Comparison of ENCODE assay signal across 7 cellular contexts in the genomic region with DNA sequence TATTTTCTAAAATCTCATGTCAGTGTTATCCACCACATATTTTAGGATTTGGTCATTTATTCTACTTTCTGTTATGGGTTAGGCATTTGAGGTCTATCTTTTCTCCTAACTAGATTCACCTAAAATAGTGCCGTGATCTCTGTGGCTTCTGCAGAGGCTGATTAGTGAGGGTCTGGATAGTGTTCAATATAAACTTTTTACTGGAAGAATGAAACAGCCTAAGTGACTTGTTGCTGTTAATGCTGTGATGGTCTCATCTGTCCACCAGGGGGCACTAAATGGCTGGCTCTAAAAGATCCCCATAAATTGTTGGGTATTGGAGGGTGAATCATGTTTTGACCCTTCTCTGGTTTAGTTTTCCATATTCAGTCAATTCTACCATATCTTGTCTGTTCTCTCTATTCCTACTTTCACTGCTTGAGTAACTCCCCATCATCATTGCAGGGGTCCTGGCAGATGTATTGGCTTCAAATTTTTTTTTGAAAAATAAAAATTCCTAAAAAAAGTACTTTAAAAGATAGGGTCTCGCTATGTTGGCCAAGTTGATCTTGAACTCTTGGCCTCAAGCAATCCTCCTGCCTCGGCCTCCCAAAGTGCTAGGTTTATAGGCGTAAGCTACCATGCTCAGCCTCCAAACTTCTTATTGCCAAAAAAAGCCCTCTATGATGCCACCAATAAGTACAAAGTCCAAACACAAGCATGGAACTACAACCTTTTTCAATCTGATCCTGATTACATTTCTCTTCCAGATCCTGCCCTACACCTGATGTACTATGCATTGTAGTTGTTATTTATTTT. TPM values are rescaled to one million over a fixed set of nuclear protein-coding genes. Genes with fewer than 3 reads are reported as not detected.
DNase-seq lines count a peak whose midpoint lies in the region; ATAC-seq and TF ChIP-seq lines count a peak whose summit lies in the region.

No MANE protein-coding gene starts in this region.

- H3K4me3 Mint-ChIP-seq in activated naive CD8-positive, alpha-beta T cell treated with anti-CD3 and anti-CD28 coated beads, Interleukin-2, amount 10 ng/mL, durations not matched to agents 7 days and 5 days: no peak overlapping the region

- peaks cover 13% of the 10 kb centered on the region for H3K36me3 Mint-ChIP-seq in activated naive CD8-positive, alpha-beta T cell treated with anti-CD3 and anti-CD28 coated beads, Interleukin-2, amount 10 ng/mL, durations not matched to agents 7 days and 5 days

- peaks cover 19% of the 10 kb centered on the region for H3K36me3 ChIP-seq in cardiac muscle cell

- no peak overlapping the region for H3K27ac Mint-ChIP-seq in activated naive CD8-positive, alpha-beta T cell treated with anti-CD3 and anti-CD28 coated beads, Interleukin-2, amount 10 ng/mL, durations not matched to agents 7 days and 5 days

- peak; percentile 78 for TF ChIP-seq CTCF in GM12874 (IDR thresholded peaks at IDR 0.05; ENCODE audit: insufficient read depth, low read depth, low read length)
- TF ChIP-seq CTCF in cardiac muscle cell (IDR thresholded peaks at IDR 0.05; ENCODE audit: low read depth, low read length): peak; percentile 74

- DNase-seq in MV-4-11 (lab: John Stamatoyannopoulos, UW) (peak; percentile 70), cardiac muscle cell (ENCODE audit: low read depth in 1 of 2, low spot score in 1 of 2) (peak; percentile 80 to 87), putamen (ENCODE audit: low spot score) (peak; percentile 74)
- no peak for DNase-seq in activated naive CD8-positive, alpha-beta T cell treated with anti-CD3 and anti-CD28 coated beads, Interleukin-2, amount 10 ng/mL, durations not matched to agents 7 days and 5 days

- no peak overlapping the region for H3K4me3 ChIP-seq in cardiac muscle cell

- H3K27me3 Mint-ChIP-seq in activated naive CD8-positive, alpha-beta T cell treated with anti-CD3 and anti-CD28 coated beads, Interleukin-2, amount 10 ng/mL, durations not matched to agents 7 days and 5 days: no peaks in the 10 kb centered on the region

- H3K9me3 ChIP-seq in cardiac muscle cell (ENCODE audit: low read depth): no peaks in the 10 kb centered on the region

- H3K27ac ChIP-seq in cardiac muscle cell: no peak overlapping the region

- peaks cover 7% of the 10 kb centered on the region for H3K4me1 Mint-ChIP-seq in activated naive CD8-positive, alpha-beta T cell treated with anti-CD3 and anti-CD28 coated beads, Interleukin-2, amount 10 ng/mL, durations not matched to agents 7 days and 5 days

- H3K4me1 ChIP-seq in cardiac muscle cell (ENCODE audit: low read depth): peaks cover 4% of the 10 kb centered on the region

- POLR2A ChIA-PET in activated naive CD8-positive, alpha-beta T cell treated with anti-CD3 and anti-CD28 coated beads, Interleukin-2, amount 10 ng/mL, durations not matched to agents 7 days and 5 days (lab: Charles Lee): no interaction called here

- no peaks in the 10 kb centered on the region for H3K27me3 ChIP-seq in cardiac muscle cell

- peak; percentile 91 for ATAC-seq in SK-N-SH treated with all-trans-retinoic acid at 6 μM for 48 hours
- peak; percentile 66 for ATAC-seq in activated naive CD8-positive, alpha-beta T cell treated with anti-CD3 and anti-CD28 coated beads, Interleukin-2, amount 10 ng/mL, durations not matched to agents 7 days and 5 days (ENCODE audit: low read depth)
- no peak for ATAC-seq in HG02973 (IDR thresholded peaks at IDR 0.05; ENCODE audit: unreplicated experiment)

- H3K9me3 Mint-ChIP-seq in activated naive CD8-positive, alpha-beta T cell treated with anti-CD3 and anti-CD28 coated beads, Interleukin-2, amount 10 ng/mL, durations not matched to agents 7 days and 5 days: no peaks in the 10 kb centered on the region

TF ChIP-seq in SK-N-SH treated with all-trans-retinoic acid at 6 μM for 48 hours, 23 proteins besides CTCF, POLR2A, EP300 and RAD21 (continues in another document):
- TF ChIP-seq GLIS3 (CRISPR knock-in tag; IDR thresholded peaks at IDR 0.05) (no peak), ZC3H10 (CRISPR knock-in tag; IDR thresholded peaks at IDR 0.05) (no peak), ZNF8 (CRISPR knock-in tag; IDR thresholded peaks at IDR 0.05) (no peak), CREB5 (CRISPR knock-in tag; IDR thresholded peaks at IDR 0.05; ENCODE audit: low read depth) (no peak), ARNTL (CRISPR knock-in tag; IDR thresholded peaks at IDR 0.05; ENCODE audit: borderline replicate concordance, low read depth) (no peak), TCF4 (CRISPR knock-in tag; IDR thresholded peaks at IDR 0.05; ENCODE audit: borderline replicate concordance) (no peak), BACH2 (CRISPR knock-in tag; IDR thresholded peaks at IDR 0.05; ENCODE audit: borderline replicate concordance) (no peak), ZNF565 (CRISPR knock-in tag; conservative IDR thresholded peaks at IDR 0.05; ENCODE audit: low read depth) (no peak), ESRRG (CRISPR knock-in tag; IDR thresholded peaks at IDR 0.05) (no peak), POU6F1 (CRISPR knock-in tag; IDR thresholded peaks at IDR 0.05; ENCODE audit: borderline replicate concordance, low read depth) (no peak), PPARA (CRISPR knock-in tag; IDR thresholded peaks at IDR 0.05; ENCODE audit: borderline replicate concordance) (no peak), SNAI2 (CRISPR knock-in tag; IDR thresholded peaks at IDR 0.05) (no peak), ZFP3 (CRISPR knock-in tag; IDR thresholded peaks at IDR 0.05) (no peak)
- TF ChIP-seq, protein P1, sequence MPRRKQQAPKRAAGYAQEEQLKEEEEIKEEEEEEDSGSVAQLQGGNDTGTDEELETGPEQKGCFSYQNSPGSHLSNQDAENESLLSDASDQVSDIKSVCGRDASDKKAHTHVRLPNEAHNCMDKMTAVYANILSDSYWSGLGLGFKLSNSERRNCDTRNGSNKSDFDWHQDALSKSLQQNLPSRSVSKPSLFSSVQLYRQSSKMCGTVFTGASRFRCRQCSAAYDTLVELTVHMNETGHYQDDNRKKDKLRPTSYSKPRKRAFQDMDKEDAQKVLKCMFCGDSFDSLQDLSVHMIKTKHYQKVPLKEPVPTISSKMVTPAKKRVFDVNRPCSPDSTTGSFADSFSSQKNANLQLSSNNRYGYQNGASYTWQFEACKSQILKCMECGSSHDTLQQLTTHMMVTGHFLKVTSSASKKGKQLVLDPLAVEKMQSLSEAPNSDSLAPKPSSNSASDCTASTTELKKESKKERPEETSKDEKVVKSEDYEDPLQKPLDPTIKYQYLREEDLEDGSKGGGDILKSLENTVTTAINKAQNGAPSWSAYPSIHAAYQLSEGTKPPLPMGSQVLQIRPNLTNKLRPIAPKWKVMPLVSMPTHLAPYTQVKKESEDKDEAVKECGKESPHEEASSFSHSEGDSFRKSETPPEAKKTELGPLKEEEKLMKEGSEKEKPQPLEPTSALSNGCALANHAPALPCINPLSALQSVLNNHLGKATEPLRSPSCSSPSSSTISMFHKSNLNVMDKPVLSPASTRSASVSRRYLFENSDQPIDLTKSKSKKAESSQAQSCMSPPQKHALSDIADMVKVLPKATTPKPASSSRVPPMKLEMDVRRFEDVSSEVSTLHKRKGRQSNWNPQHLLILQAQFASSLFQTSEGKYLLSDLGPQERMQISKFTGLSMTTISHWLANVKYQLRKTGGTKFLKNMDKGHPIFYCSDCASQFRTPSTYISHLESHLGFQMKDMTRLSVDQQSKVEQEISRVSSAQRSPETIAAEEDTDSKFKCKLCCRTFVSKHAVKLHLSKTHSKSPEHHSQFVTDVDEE (CRISPR knock-in tag; IDR thresholded peaks at IDR 0.05): no peak

RNA-seq across cellular contexts. Expression of gene PABPN1, which starts 6.9 kb away (rescaled TPM):
- total RNA-seq in activated naive CD8-positive, alpha-beta T cell treated with anti-CD3 and anti-CD28 coated beads, Interleukin-2, amount 10 ng/mL, durations not matched to agents 7 days and 5 days: 100 to 1,000 TPM; 207 to 208 TPM
- total RNA-seq in cardiac muscle cell: 184 and 194 TPM in 2 replicates
- 502 and 534 TPM in 2 replicates for polyA plus RNA-seq in cardiac muscle cell

RNA-seq across cellular contexts. Expression of gene BCL2L2, which starts 21.5 kb away (rescaled TPM):
- total RNA-seq in activated naive CD8-positive, alpha-beta T cell treated with anti-CD3 and anti-CD28 coated beads, Interleukin-2, amount 10 ng/mL, durations not matched to agents 7 days and 5 days: 1 to 10 TPM; 3.7 to 5.7 TPM
- total RNA-seq in cardiac muscle cell: 28.6 and 40.7 TPM in 2 replicates
- 5.8 and 7.4 TPM in 2 replicates for polyA plus RNA-seq in cardiac muscle cell

RNA-seq across cellular contexts. Expression of gene SLC22A17, which starts 24.5 kb away (rescaled TPM):
- 1 to 10 TPM; 3.4 to 4.8 TPM for total RNA-seq in activated naive CD8-positive, alpha-beta T cell treated with anti-CD3 and anti-CD28 coated beads, Interleukin-2, amount 10 ng/mL, durations not matched to agents 7 days and 5 days
- 66.6 and 74.0 TPM in 2 replicates for total RNA-seq in cardiac muscle cell
- 43.8 and 55.1 TPM in 2 replicates for polyA plus RNA-seq in cardiac muscle cell

RNA-seq across cellular contexts. Expression of gene PPP1R3E, which starts 25.5 kb away (rescaled TPM):
- total RNA-seq in activated naive CD8-positive, alpha-beta T cell treated with anti-CD3 and anti-CD28 coated beads, Interleukin-2, amount 10 ng/mL, durations not matched to agents 7 days and 5 days: 10 to 100 TPM; 50.8 to 51.7 TPM
- total RNA-seq in cardiac muscle cell: 15.5 and 16.9 TPM in 2 replicates
- polyA plus RNA-seq in cardiac muscle cell: 14.2 and 17.9 TPM in 2 replicates

RNA-seq across cellular contexts. Expression of gene EFS, which starts 36.8 kb away (rescaled TPM):
- not detected for total RNA-seq in activated naive CD8-positive, alpha-beta T cell treated with anti-CD3 and anti-CD28 coated beads, Interleukin-2, amount 10 ng/mL, durations not matched to agents 7 days and 5 days
- 20.5 and 36.6 TPM in 2 replicates for total RNA-seq in cardiac muscle cell
- 16.7 and 22.2 TPM in 2 replicates for polyA plus RNA-seq in cardiac muscle cell

Comparison
In these comparisons a context has a peak if more than half of its experiments do, and no peak if none do; other contexts are left out.
1. RNA of gene SLC22A17, which starts 24.5 kb away (total RNA-seq): 66.6 to 74.0 TPM in cardiac muscle cell; 3.4 to 4.8 TPM in activated naive CD8-positive, alpha-beta T cell treated with anti-CD3 and anti-CD28 coated beads, Interleukin-2, amount 10 ng/mL, durations not matched to agents 7 days and 5 days; every median in the first group is over 10 times any median in the second.